In genomic region chr16:88384222-88385111, GRCh38 we compare ENCODE assay signal across 10 cellular contexts. TPM values are rescaled to one million over a fixed set of nuclear protein-coding genes. Genes with fewer than 3 reads are reported as not detected.
DNase-seq lines count a peak whose midpoint lies in the region; ATAC-seq and TF ChIP-seq lines count a peak whose summit lies in the region.
"Had no signal": no experiment of that assay in that cellular context is flagged by ENCODE, and none has a peak within 500 bp of the region (broad histone marks: within the 10 kb centered on the region; RNA-seq: fewer than 3 reads in every experiment).

No MANE protein-coding gene starts in this region.

- H4K20me1 ChIP-seq in GM23248 (ENCODE audit: insufficient read depth): no peaks in the 10 kb centered on the region

- H3K36me3 ChIP-seq in GM23248 (ENCODE audit: low read depth): no peaks in the 10 kb centered on the region
- H3K36me3 ChIP-seq: upper lobe of left lung had no signal

- H2AFZ ChIP-seq in GM23248: peak overlapping the region; percentile 47

- H3K4me3 ChIP-seq in GM23248: peak overlapping the region; percentile 80
- H3K4me3 ChIP-seq in foreskin fibroblast (ENCODE audit: low read depth in 1 of 2, low read length in 2 of 2): peak overlapping the region; percentile 67 to 68
- no peak overlapping the region for H3K4me3 ChIP-seq in lower leg skin (ENCODE audit: low read depth, poor library complexity, severe bottlenecking)

- in situ Hi-C loops in GM23248 (cut with MboI): no loop called here

- no peak for ATAC-seq in GM18519 (IDR thresholded peaks at IDR 0.05; ENCODE audit: low FRiP score, unreplicated experiment)

- no peaks in the 10 kb centered on the region for H3K9me3 ChIP-seq in GM23248 (ENCODE audit: low read depth)
- H3K9me3 ChIP-seq: upper lobe of left lung had no signal

- no peak for TF ChIP-seq POLR2A in lower leg skin (IDR thresholded peaks at IDR 0.05)

- 48 to 50% methylated on average over 18 of the region's 18 CpGs for WGBS in GM23248 (ENCODE audit: low coverage in 1 of 2, low lambda C conversion rate in 2 of 2, missing lambda C conversion rate in 2 of 2), 2 experiments
- 48 to 57% methylated on average over 18 of the region's 18 CpGs for WGBS in lower leg skin, 2 donors

- peak overlapping the region; percentile 83 for H3K9ac ChIP-seq in GM23248

- H3K4me2 ChIP-seq in GM23248 (ENCODE audit: unreplicated experiment): peak overlapping the region; percentile 80

- H3K27me3 ChIP-seq in GM23248 (replicated peaks; ENCODE audit: insufficient read depth): no peaks in the 10 kb centered on the region

- no peaks in the 10 kb centered on the region for H3K9me2 ChIP-seq in GM23248 (ENCODE audit: insufficient read depth)

- DNase-seq in GM23248: no peak
- peak; percentile 36 for DNase-seq in RPMI8226
- peak in 1 of 2 donors; percentile 12 for DNase-seq in foreskin fibroblast
- DNase-seq in posterior vena cava (ENCODE audit: low spot score): peak; percentile 78
- no peak for DNase-seq in Ammon's horn (ENCODE audit: low spot score)
- DNase-seq in NCI-H510A (lab: John Stamatoyannopoulos, UW): no peak
- DNase-seq in lower leg skin (ENCODE audit: low spot score in 2 of 2): no peak
- DNase-seq: activated effector memory CD4-positive, alpha-beta T cell treated with Interleukin-2 at 50 U/mL for 16 hours had no signal

- peak overlapping the region; percentile 40 for H3K27ac ChIP-seq in GM23248

- H3K4me1 ChIP-seq in GM23248 (ENCODE audit: insufficient read depth): no peaks in the 10 kb centered on the region; the same call in 1 of the 2 replicates

- 0 out of 2 replicates have a peak, but pooled peaks cover 7% of the 10 kb centered on the region for H3F3A ChIP-seq in GM23248 (ENCODE audit: insufficient read depth)

- TF ChIP-seq CTCF in foreskin fibroblast (IDR thresholded peaks at IDR 0.05; ENCODE audit: low read depth, low read length) (no peak), lower leg skin (IDR thresholded peaks at IDR 0.05) (no peak)

- intact Hi-C loops in posterior vena cava (cut with DNase I): no loop called here
- intact Hi-C loops in lower leg skin (cut with DNase I; ENCODE audit: low total_unique reads): no loop called here

- peaks cover 52% of the 10 kb centered on the region for H3K79me2 ChIP-seq in GM23248 (ENCODE audit: insufficient read depth)

RNA-seq across cellular contexts. Expression of gene ZNF469, which starts 1.7 kb away (rescaled TPM):
- 2.3 and 2.6 TPM in 2 replicates for total RNA-seq in GM23248 (2014; rRNA removed; shearing (Covaris generic))
- 0.65 and 0.70 TPM in 2 replicates for polyA plus RNA-seq in GM23248 (2016; fragmentation: Nextera tagmentation; extraction: Ambion mirVana)
- total RNA-seq in posterior vena cava (1 to 10 TPM; 2.9 to 6.2 TPM), lower leg skin (under 1 TPM; 0.17 to 0.49 (median 0.40) TPM)

Comparison
In these comparisons a context has a peak if more than half of its experiments do, and no peak if none do; other contexts are left out.
1. DNase-seq: peak in RPMI8226 (single experiment) and posterior vena cava (single experiment); none in GM23248 (single experiment), Ammon's horn (single experiment), NCI-H510A (single experiment) and lower leg skin (0 of 2).